1 cellular context compared by ENCODE assay signal in genomic region chrX:107677501-107677901, GRCh38.
TF ChIP-seq lines count a peak whose summit lies in the region.

No MANE protein-coding gene starts in this region.

TF ChIP-seq in HCT116, 20 proteins besides CTCF, POLR2A, EP300 and RAD21 (continued from another document):
- TF ChIP-seq CEBPB (IDR thresholded peaks at IDR 0.05; ENCODE audit: low read depth) (no peak), TCF7L2 (IDR thresholded peaks at IDR 0.05; ENCODE audit: borderline replicate concordance, extremely low read depth, insufficient read depth, insufficient read length) (no peak), ZNF274 (IDR thresholded peaks at IDR 0.05; ENCODE audit: low read depth, low read length) (no peak), JUND (IDR thresholded peaks at IDR 0.05) (no peak), ZBTB33 (IDR thresholded peaks at IDR 0.05; ENCODE audit: extremely low read depth, insufficient replicate concordance, low read length) (no peak), EZH2 (IDR thresholded peaks at IDR 0.05) (no peak), SRF (IDR thresholded peaks at IDR 0.05; ENCODE audit: low read depth) (no peak)
- TF ChIP-seq, protein P1, sequence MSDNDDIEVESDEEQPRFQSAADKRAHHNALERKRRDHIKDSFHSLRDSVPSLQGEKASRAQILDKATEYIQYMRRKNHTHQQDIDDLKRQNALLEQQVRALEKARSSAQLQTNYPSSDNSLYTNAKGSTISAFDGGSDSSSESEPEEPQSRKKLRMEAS (IDR thresholded peaks at IDR 0.05): no peak
